Comparison of ENCODE assay signal across 19 cellular contexts in genomic region chr3:141928626-141929270, GRCh38. TPM values are rescaled to one million over a fixed set of nuclear protein-coding genes. Genes with fewer than 3 reads are reported as not detected.
DNase-seq lines count a peak whose midpoint lies in the region; ATAC-seq lines count a peak whose summit lies in the region.
"Had no signal": no experiment of that assay in that cellular context is flagged by ENCODE, and none has a peak within 500 bp of the region (broad histone marks: within the 10 kb centered on the region; RNA-seq: fewer than 3 reads in every experiment).

No MANE protein-coding gene starts in this region.

- no peaks in the 10 kb centered on the region for H3K4me1 Mint-ChIP-seq in activated CD8-positive, alpha-beta memory T cell treated with anti-CD3 and anti-CD28 coated beads, Interleukin-2, amount 10 ng/mL, durations not matched to agents 7 days and 5 days
- peaks cover 0 to 4% of the 10 kb centered on the region in 2 donors for H3K4me1 Mint-ChIP-seq in effector memory CD8-positive, alpha-beta T cell (ENCODE audit: low read depth in 2 of 2)
- H3K4me1 Mint-ChIP-seq: activated CD4-positive, alpha-beta T cell treated with anti-CD3 and anti-CD28 coated beads for 36 hours; activated naive CD4-positive, alpha-beta T cell treated with anti-CD3 and anti-CD28 coated beads, Interleukin-2, amount 10 ng/mL, durations not matched to agents 7 days and 5 days had no signal

- no peak overlapping the region for H3K4me3 Mint-ChIP-seq in activated CD8-positive, alpha-beta memory T cell treated with anti-CD3 and anti-CD28 coated beads, Interleukin-2, amount 10 ng/mL, durations not matched to agents 7 days and 5 days
- peak overlapping the region in 1 of 2 donors; percentile 21 for H3K4me3 Mint-ChIP-seq in effector memory CD8-positive, alpha-beta T cell
- H3K4me3 Mint-ChIP-seq: activated CD4-positive, alpha-beta T cell treated with anti-CD3 and anti-CD28 coated beads for 36 hours; activated naive CD4-positive, alpha-beta T cell treated with anti-CD3 and anti-CD28 coated beads, Interleukin-2, amount 10 ng/mL, durations not matched to agents 7 days and 5 days; dendritic cell treated with granulocyte-macrophage colony-stimulating factor and Interleukin-4, amounts not matched to agents 40 ng/mL and 50 ng/mL, for 4 days had no signal

- H3K27ac Mint-ChIP-seq in activated CD8-positive, alpha-beta memory T cell treated with anti-CD3 and anti-CD28 coated beads, Interleukin-2, amount 10 ng/mL, durations not matched to agents 7 days and 5 days: no peak overlapping the region
- peak overlapping the region; percentile 32 to 87 for H3K27ac Mint-ChIP-seq in effector memory CD8-positive, alpha-beta T cell
- H3K27ac Mint-ChIP-seq: activated CD4-positive, alpha-beta T cell treated with anti-CD3 and anti-CD28 coated beads for 36 hours; activated naive CD4-positive, alpha-beta T cell treated with anti-CD3 and anti-CD28 coated beads, Interleukin-2, amount 10 ng/mL, durations not matched to agents 7 days and 5 days; dendritic cell treated with granulocyte-macrophage colony-stimulating factor and Interleukin-4, amounts not matched to agents 40 ng/mL and 50 ng/mL, for 4 days had no signal

- DNase-seq in activated CD8-positive, alpha-beta memory T cell treated with anti-CD3 and anti-CD28 coated beads, Interleukin-2, amount 10 ng/mL, durations not matched to agents 7 days and 5 days: peak; percentile 21
- no peak for DNase-seq in activated CD8-positive, alpha-beta memory T cell treated with anti-CD3 and anti-CD28 coated beads, Interleukin-2, amount 50 U/mL, for 4 hours
- DNase-seq in MV-4-11 (lab: John Stamatoyannopoulos, UW): peak; percentile 91
- no peak for DNase-seq in effector memory CD8-positive, alpha-beta T cell
- peak; percentile 50 for DNase-seq in posterior vena cava (ENCODE audit: low spot score)
- no peak for DNase-seq in AG08396 (ENCODE audit: low spot score)
- DNase-seq: 8988T; activated CD4-positive, alpha-beta T cell treated with anti-CD3 and anti-CD28 coated beads for 36 hours; activated naive CD4-positive, alpha-beta T cell treated with anti-CD3 and anti-CD28 coated beads, Interleukin-2, amount 10 ng/mL, durations not matched to agents 7 days and 5 days; body of pancreas; Karpas-422; NCI-H1105; NCI-H2171 treated with DMSO at 0.1 percent for 48 hours; NCI-H748 treated with DMSO at 0.1 percent for 48 hours; PC-3; SK-N-SH had no signal

- intact Hi-C loops in posterior vena cava (cut with DNase I): no loop called here

- peaks cover 23% of the 10 kb centered on the region for H3K36me3 Mint-ChIP-seq in activated CD8-positive, alpha-beta memory T cell treated with anti-CD3 and anti-CD28 coated beads, Interleukin-2, amount 10 ng/mL, durations not matched to agents 7 days and 5 days
- peaks cover 48% of the 10 kb centered on the region for H3K36me3 Mint-ChIP-seq in effector memory CD8-positive, alpha-beta T cell (ENCODE audit: insufficient read depth)

- ATAC-seq in activated CD8-positive, alpha-beta memory T cell treated with anti-CD3 and anti-CD28 coated beads, Interleukin-2, amount 10 ng/mL, durations not matched to agents 7 days and 5 days: no peak
- ATAC-seq in effector memory CD8-positive, alpha-beta T cell (replicated peaks): no peak
- ATAC-seq in HG03196 (IDR thresholded peaks at IDR 0.05; ENCODE audit: unreplicated experiment) (no peak), GM18861 (IDR thresholded peaks at IDR 0.05; ENCODE audit: unreplicated experiment) (no peak)
- ATAC-seq: activated CD4-positive, alpha-beta T cell treated with anti-CD3 and anti-CD28 coated beads for 36 hours; body of pancreas; PC-3 had no signal

- H3K9me3 Mint-ChIP-seq in activated CD8-positive, alpha-beta memory T cell treated with anti-CD3 and anti-CD28 coated beads, Interleukin-2, amount 10 ng/mL, durations not matched to agents 7 days and 5 days (ENCODE audit: low read depth): no peaks in the 10 kb centered on the region
- H3K9me3 Mint-ChIP-seq in effector memory CD8-positive, alpha-beta T cell: no peaks in the 10 kb centered on the region
- H3K9me3 Mint-ChIP-seq: activated naive CD4-positive, alpha-beta T cell treated with anti-CD3 and anti-CD28 coated beads, Interleukin-2, amount 10 ng/mL, durations not matched to agents 7 days and 5 days; dendritic cell treated with granulocyte-macrophage colony-stimulating factor and Interleukin-4, amounts not matched to agents 40 ng/mL and 50 ng/mL, for 4 days had no signal

- no peaks in the 10 kb centered on the region for H3K27me3 Mint-ChIP-seq in activated CD8-positive, alpha-beta memory T cell treated with anti-CD3 and anti-CD28 coated beads, Interleukin-2, amount 10 ng/mL, durations not matched to agents 7 days and 5 days
- H3K27me3 Mint-ChIP-seq in effector memory CD8-positive, alpha-beta T cell: no peaks in the 10 kb centered on the region
- H3K27me3 Mint-ChIP-seq: activated CD4-positive, alpha-beta T cell treated with anti-CD3 and anti-CD28 coated beads for 36 hours; activated naive CD4-positive, alpha-beta T cell treated with anti-CD3 and anti-CD28 coated beads, Interleukin-2, amount 10 ng/mL, durations not matched to agents 7 days and 5 days; dendritic cell treated with granulocyte-macrophage colony-stimulating factor and Interleukin-4, amounts not matched to agents 40 ng/mL and 50 ng/mL, for 4 days had no signal

- CTCF ChIA-PET in activated CD8-positive, alpha-beta memory T cell treated with anti-CD3 and anti-CD28 coated beads, Interleukin-2, amount 10 ng/mL, durations not matched to agents 7 days and 5 days (lab: Charles Lee): interaction anchor here (1.2 kb wide), 1 partner anchor 606 kb away, joined by 3 read pairs; no protein-coding TSS in a partner anchor

RNA-seq across cellular contexts. Expression of gene ATP1B3, which starts 52.3 kb away (rescaled TPM):
- 100 to 1,000 TPM in 1 of 2 experiments, 10 to 100 TPM in 1; 94.9 to 135 TPM for total RNA-seq in activated CD8-positive, alpha-beta memory T cell treated with anti-CD3 and anti-CD28 coated beads, Interleukin-2, amount 10 ng/mL, durations not matched to agents 7 days and 5 days
- total RNA-seq in posterior vena cava: 100 to 1,000 TPM; 119 to 127 TPM

Comparison
In these comparisons a context has a peak if more than half of its experiments do, and no peak if none do; other contexts are left out.
1. DNase-seq: peak in activated CD8-positive, alpha-beta memory T cell treated with anti-CD3 and anti-CD28 coated beads, Interleukin-2, amount 10 ng/mL, durations not matched to agents 7 days and 5 days (single experiment), MV-4-11 (single experiment) and posterior vena cava (single experiment); none in activated CD8-positive, alpha-beta memory T cell treated with anti-CD3 and anti-CD28 coated beads, Interleukin-2, amount 50 U/mL, for 4 hours (single experiment), effector memory CD8-positive, alpha-beta T cell (0 of 3) and AG08396 (single experiment).